26 cellular contexts compared by ENCODE assay signal in the genomic region with DNA sequence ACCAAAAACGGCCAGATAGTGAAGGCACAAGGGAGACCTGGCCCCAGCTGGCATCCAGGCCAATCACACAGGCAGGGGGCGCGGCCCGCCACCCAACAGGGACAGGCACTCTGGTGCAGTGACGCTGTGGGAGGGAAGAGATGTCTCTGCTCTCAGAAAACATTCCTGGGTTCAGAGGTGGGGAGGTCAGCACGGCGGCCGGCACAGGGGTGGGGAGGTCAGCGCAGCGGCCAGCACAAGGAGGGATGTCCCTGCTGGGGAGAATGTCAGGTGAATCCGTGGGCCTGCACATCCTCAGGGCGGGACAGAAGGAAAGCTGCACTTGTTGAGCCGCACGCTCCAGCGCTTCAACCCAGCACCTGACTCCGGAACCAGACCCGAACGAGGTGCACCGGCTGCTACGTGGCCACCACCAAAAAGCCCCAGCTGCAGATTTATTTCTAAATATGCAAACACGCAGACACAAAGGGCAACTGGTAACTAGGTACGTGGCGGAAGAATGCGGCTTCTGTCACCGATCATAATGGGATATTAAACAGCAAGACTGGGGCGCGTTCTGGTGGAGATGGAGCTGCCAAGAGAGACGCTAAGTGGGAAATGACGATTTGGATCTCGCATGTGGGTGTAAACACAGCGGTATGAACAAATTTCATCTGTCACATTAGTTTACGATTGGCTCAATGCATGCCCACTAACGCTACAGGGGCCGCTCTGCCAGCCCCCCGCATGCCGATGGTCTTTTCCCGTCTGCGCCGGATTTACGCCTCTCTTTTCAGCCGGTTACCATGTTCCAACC.
"Had no signal": no experiment of that assay in that cellular context is flagged by ENCODE, and none has a peak within 500 bp of the region (broad histone marks: within the 10 kb centered on the region; RNA-seq: fewer than 3 reads in every experiment).

No MANE protein-coding gene starts in this region.

- H2AFZ ChIP-seq: parathyroid adenoma had no signal

- H3K9me3 ChIP-seq: esophagus squamous epithelium, gastrocnemius medialis, heart left ventricle, sigmoid colon, stomach, transverse colon, uterus had no signal

- H3K9ac ChIP-seq: parathyroid adenoma had no signal

- H3K27ac ChIP-seq: brain microvascular endothelial cell, gastrocnemius medialis, parathyroid adenoma, VCaP had no signal

- H3K4me3 ChIP-seq: esophagus squamous epithelium, gastrocnemius medialis, heart left ventricle, sigmoid colon, smooth muscle cell, stomach, transverse colon, uterus had no signal

- H3K36me3 ChIP-seq: uterus had no signal

- H3K4me1 ChIP-seq: gastrocnemius medialis, parathyroid adenoma, uterus had no signal

- H3K27me3 ChIP-seq: brain microvascular endothelial cell, esophagus squamous epithelium, gastrocnemius medialis, heart left ventricle, sigmoid colon, stomach, transverse colon, uterus had no signal

- FAIRE-seq: islet of Langerhans had no signal

- ATAC-seq: activated naive CD4-positive, alpha-beta T cell treated with anti-CD3 and anti-CD28 coated beads, Interleukin-2, amount 50 U/mL, for 72 hours; activated T-helper 17 cell treated with anti-CD3 and anti-CD28 coated beads, Interleukin-2, amount 50 U/mL, for 72 hours; gastrocnemius medialis; heart left ventricle; stimulated activated memory B cell treated with anti-CD40 and anti-IgM and Interleukin-4, amounts not matched to agents 10 μg/mL and 1 μg/mL and 100 μg/mL, for 72 hours; T-cell had no signal

- H3K4me2 ChIP-seq: smooth muscle cell had no signal

- DNase-seq: activated CD4-positive, alpha-beta T cell treated with anti-CD3 and anti-CD28 coated beads for 1 hour; activated CD4-positive, alpha-beta T cell treated with anti-CD3 and anti-CD28 coated beads, Interleukin-2, amount 50 U/mL, for 1 hour; activated T-cell treated with anti-CD3 and anti-CD28 coated beads, Interleukin-2, amount 50 U/mL, for 1 hour; aorta; brain microvascular endothelial cell; central memory CD4-positive, alpha-beta T cell; dermis blood vessel endothelial cell; effector memory CD4-positive, alpha-beta T cell; esophagus squamous epithelium; gastrocnemius medialis; mesenchymal stem cell; nucleus accumbens; sigmoid colon; stimulated activated CD4-positive, alpha-beta T cell treated with anti-CD3 and anti-CD28 coated beads, Interleukin-15, amount 100 ng/mL, for 24 hours; stomach; T-cell; transverse colon; uterus had no signal
